ENCODE assay signal across 9 cellular contexts in the genomic region with DNA sequence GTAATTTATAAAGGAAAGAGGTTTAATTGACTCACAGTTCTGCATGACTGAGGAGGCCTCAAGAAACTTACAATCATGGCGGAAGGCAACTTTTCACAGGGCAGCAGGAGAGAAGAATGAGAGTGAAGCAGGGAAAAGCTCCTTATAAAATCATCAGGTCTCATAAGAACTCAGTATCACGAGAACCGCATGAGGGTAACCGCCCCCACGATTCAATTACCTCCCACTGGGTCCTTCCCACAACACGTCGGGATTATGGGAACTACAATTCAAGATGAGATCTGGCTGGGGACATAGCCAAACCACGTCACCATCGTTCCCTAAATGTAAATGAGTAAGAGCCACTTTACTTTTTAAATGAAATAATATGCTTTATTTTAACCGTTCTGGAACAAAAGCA.
"Had no signal": no experiment of that assay in that cellular context is flagged by ENCODE, and none has a peak within 500 bp of the region (broad histone marks: within the 10 kb centered on the region; RNA-seq: fewer than 3 reads in every experiment).

No MANE protein-coding gene starts in this region.

- H3K9me3 ChIP-seq: HAP-1 had no signal

- H2AFZ ChIP-seq: GM23248 had no signal

- H3K27ac ChIP-seq: GM23248, HL-60 had no signal

- H3K4me3 ChIP-seq: GM23248, HAP-1 had no signal

- FAIRE-seq: HepG2 had no signal

- DNase-seq: GM23248, GOT3, H7, HFFc6, KBM-7 had no signal

- H3K36me3 ChIP-seq: HAP-1 had no signal

- H3K9ac ChIP-seq: GM23248 had no signal

- H3K4me1 ChIP-seq: HAP-1 had no signal

- ATAC-seq: HCT116, HepG2 had no signal
